Comparison of ENCODE assay signal across 17 cellular contexts in the genomic region with DNA sequence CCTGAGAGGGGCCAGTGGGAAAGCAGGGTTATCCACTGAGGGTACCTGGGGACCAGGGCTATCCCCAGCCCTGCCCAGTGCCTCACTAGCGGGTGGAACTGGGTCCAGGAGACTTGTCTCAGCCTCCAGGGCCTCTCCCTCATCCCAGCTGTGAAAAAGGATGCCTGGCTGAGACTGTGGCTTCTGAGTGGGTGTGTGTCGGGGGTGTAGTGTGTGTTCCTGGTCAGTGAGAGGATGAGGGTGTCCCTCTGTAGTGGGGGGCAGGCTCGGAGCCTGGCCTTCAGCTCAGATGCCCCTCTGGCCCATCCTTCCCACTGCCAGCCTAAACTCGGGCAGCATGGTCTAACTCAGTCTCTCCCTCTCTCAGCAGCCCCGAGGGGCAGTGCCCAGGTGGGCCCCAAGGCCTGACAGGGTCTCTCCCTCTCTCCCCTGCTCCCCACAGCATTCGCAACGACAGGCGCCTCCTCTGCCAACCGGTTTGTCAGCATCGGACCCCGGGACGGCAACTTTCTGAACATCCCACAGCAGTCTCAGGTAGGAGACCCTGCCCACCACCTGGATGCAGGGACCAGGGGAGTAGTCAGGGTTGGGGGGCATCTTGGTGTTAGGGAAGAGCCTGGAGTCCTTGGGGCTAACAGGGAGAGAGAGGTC. TPM values are rescaled to one million over a fixed set of nuclear protein-coding genes. Genes with fewer than 3 reads are reported as not detected.
DNase-seq lines count a peak whose midpoint lies in the region; ATAC-seq, FAIRE-seq and TF ChIP-seq lines count a peak whose summit lies in the region.
"Had no signal": no experiment of that assay in that cellular context is flagged by ENCODE, and none has a peak within 500 bp of the region (broad histone marks: within the 10 kb centered on the region; RNA-seq: fewer than 3 reads in every experiment).

No MANE protein-coding gene starts in this region.

- H3K36me3 ChIP-seq in A673 (ENCODE audit: insufficient read depth, low read length, poor library complexity, severe bottlenecking) (no peaks in the 10 kb centered on the region), astrocyte (ENCODE audit: insufficient read depth, low read length) (peaks cover 2% of the 10 kb centered on the region), mesenchymal stem cell (ENCODE audit: control insufficient read depth in 1 of 2, insufficient read depth in 2 of 2, low read depth in 1 of 2, low read length in 2 of 2) (peaks cover 0 to 73% of the 10 kb centered on the region in 2 experiments)

- H4K20me1 ChIP-seq in astrocyte (ENCODE audit: insufficient read depth, low read length) = peaks cover 20% of the 10 kb centered on the region

- no peak overlapping the region for H3K27ac Mint-ChIP-seq in astrocyte (ENCODE audit: unreplicated experiment)
- H3K27ac Mint-ChIP-seq: activated CD8-positive, alpha-beta T cell treated with anti-CD3 and anti-CD28 coated beads, Interleukin-2, amount 10 ng/mL, durations not matched to agents 7 days and 5 days; activated naive CD8-positive, alpha-beta T cell treated with anti-CD3 and anti-CD28 coated beads, Interleukin-2, amount 10 ng/mL, durations not matched to agents 7 days and 5 days; activated T-cell treated with anti-CD3 and anti-CD28 coated beads, Interleukin-2, amount 50 U/mL, for 72 hours; naive thymus-derived CD8-positive, alpha-beta T cell had no signal

- CTCF ChIA-PET in A673 (lab: Charles Lee) = no interaction called here

- no peak overlapping the region for H4K8ac ChIP-seq in mesenchymal stem cell (ENCODE audit: low read length)

- H3K18ac ChIP-seq in mesenchymal stem cell (ENCODE audit: low read depth in 1 of 2, low read length in 2 of 2) = no peak overlapping the region

- no peak overlapping the region for H2AFZ ChIP-seq in astrocyte (ENCODE audit: low read depth, low read length)
- H2AFZ ChIP-seq in mesenchymal stem cell (ENCODE audit: low read depth, low read length) = no peak overlapping the region

- no peak overlapping the region for H2BK12ac ChIP-seq in mesenchymal stem cell (ENCODE audit: low read length in 2 of 2)

- H2BK5ac ChIP-seq in mesenchymal stem cell (ENCODE audit: low read depth, low read length, poor library complexity, severe bottlenecking) = no peak overlapping the region

- H2AK5ac ChIP-seq in mesenchymal stem cell (ENCODE audit: low read length, severe bottlenecking) = no peak overlapping the region

- H2BK120ac ChIP-seq in mesenchymal stem cell (ENCODE audit: low read depth, low read length) = no peak overlapping the region

- no peak overlapping the region for H2BK15ac ChIP-seq in mesenchymal stem cell (ENCODE audit: low read depth, poor library complexity, severe bottlenecking)

- H3K79me2 ChIP-seq in astrocyte (ENCODE audit: insufficient read depth, low read length) = peaks cover 14% of the 10 kb centered on the region

- no peak overlapping the region for H4K91ac ChIP-seq in mesenchymal stem cell (ENCODE audit: low read length)

- no peak for FAIRE-seq in astrocyte (lab: Jason Lieb, UNC)
- FAIRE-seq: H54 had no signal

- no peak for TF ChIP-seq CTCF in A673 (conservative IDR thresholded peaks at IDR 0.05; ENCODE audit: low read depth, low read length)
- no peak for TF ChIP-seq CTCF in astrocyte (IDR thresholded peaks at IDR 0.05; ENCODE audit: insufficient read depth, low read depth, low read length)

- intact Hi-C loops in A673 (cut with micrococcal nuclease; ENCODE audit: unreplicated experiment) = loop anchor here (5.0 kb wide), 1 partner anchor 58 kb away; no protein-coding TSS in a partner anchor

- ATAC-seq in GM21360 (IDR thresholded peaks at IDR 0.05; ENCODE audit: unreplicated experiment) (no peak), GM21737 (IDR thresholded peaks at IDR 0.05; ENCODE audit: unreplicated experiment) (no peak)

- DNase-seq in A673 (ENCODE audit: low spot score) (no peak), astrocyte (ENCODE audit: low read depth) (no peak), mesenchymal stem cell (no peak), substantia nigra (lab: John Stamatoyannopoulos, UW) (no peak), DMS 273 (lab: John Stamatoyannopoulos, UW; ENCODE audit: unreplicated experiment) (no peak), ureter (ENCODE audit: low spot score) (no peak)
- DNase-seq: activated naive CD8-positive, alpha-beta T cell treated with anti-CD3 and anti-CD28 coated beads, Interleukin-2, amount 10 ng/mL, durations not matched to agents 7 days and 5 days; activated T-cell treated with anti-CD3 and anti-CD28 coated beads, Interleukin-2, amount 50 U/mL, for 72 hours; NCI-H2171; NCI-H748 treated with DMSO at 0.1 percent for 48 hours; trophoblast cell had no signal

- POLR2A ChIA-PET in A673 (lab: Charles Lee; ENCODE audit: low non-redundant PET) = no interaction called here

- peak overlapping the region; percentile 41 for H3K27ac ChIP-seq in A673 (ENCODE audit: low read depth, low read length, poor library complexity, severe bottlenecking)
- peak overlapping the region; percentile 45 for H3K27ac ChIP-seq in astrocyte (ENCODE audit: low read depth, low read length)
- no peak overlapping the region for H3K27ac ChIP-seq in mesenchymal stem cell (ENCODE audit: low read length, poor library complexity, severe bottlenecking)
- peak overlapping the region; percentile 97 for H3K27ac ChIP-seq in substantia nigra (ENCODE audit: low read depth, low read length, poor library complexity, severe bottlenecking)

- H3K79me1 ChIP-seq in mesenchymal stem cell (replicated peaks; ENCODE audit: low read length, poor library complexity, severe bottlenecking) = no peaks in the 10 kb centered on the region

- H3K36me3 Mint-ChIP-seq in astrocyte (ENCODE audit: low read depth, unreplicated experiment) = peaks cover 10% of the 10 kb centered on the region
- H3K36me3 Mint-ChIP-seq: activated naive CD8-positive, alpha-beta T cell treated with anti-CD3 and anti-CD28 coated beads, Interleukin-2, amount 10 ng/mL, durations not matched to agents 7 days and 5 days; naive thymus-derived CD8-positive, alpha-beta T cell had no signal

- peaks cover 45% of the 10 kb centered on the region for H3K27me3 Mint-ChIP-seq in astrocyte (ENCODE audit: low read depth, unreplicated experiment)

- H3K4me2 ChIP-seq in astrocyte (ENCODE audit: low read length) (no peak overlapping the region), mesenchymal stem cell (ENCODE audit: low read length, poor library complexity, severe bottlenecking) (no peak overlapping the region)

- H3K9ac ChIP-seq in astrocyte (ENCODE audit: low read length) (peak overlapping the region; percentile 83), mesenchymal stem cell (ENCODE audit: low read length) (peak overlapping the region; percentile 57)

- H3K9me3 ChIP-seq in A673 (ENCODE audit: low read depth, low read length, poor library complexity, severe bottlenecking) = no peaks in the 10 kb centered on the region
- H3K9me3 ChIP-seq in astrocyte (ENCODE audit: insufficient read depth, low read depth, low read length) = no peaks in the 10 kb centered on the region
- no peaks in the 10 kb centered on the region for H3K9me3 ChIP-seq in mesenchymal stem cell (ENCODE audit: control insufficient read depth, low read length)

- H3K4me3 Mint-ChIP-seq in astrocyte (ENCODE audit: unreplicated experiment) = no peak overlapping the region
- H3K4me3 Mint-ChIP-seq: activated CD8-positive, alpha-beta T cell treated with anti-CD3 and anti-CD28 coated beads, Interleukin-2, amount 10 ng/mL, durations not matched to agents 7 days and 5 days; activated naive CD8-positive, alpha-beta T cell treated with anti-CD3 and anti-CD28 coated beads, Interleukin-2, amount 10 ng/mL, durations not matched to agents 7 days and 5 days; activated T-cell treated with anti-CD3 and anti-CD28 coated beads, Interleukin-2, amount 50 U/mL, for 72 hours; naive thymus-derived CD8-positive, alpha-beta T cell had no signal

- no peak overlapping the region for H3K4me3 ChIP-seq in A673 (ENCODE audit: low read depth, low read length, poor library complexity, severe bottlenecking)
- H3K4me3 ChIP-seq in astrocyte (ENCODE audit: insufficient read depth, low read depth, low read length) = no peak overlapping the region
- H3K4me3 ChIP-seq in mesenchymal stem cell (ENCODE audit: insufficient read depth in 1 of 2, low read depth in 1 of 2, low read length in 2 of 2) = no peak overlapping the region

- no TSS peak for BruUV-seq in A673 (replicated peaks; lab: Mats Ljungman, UMichigan)

- H3K4me1 Mint-ChIP-seq in astrocyte (ENCODE audit: low read depth, unreplicated experiment) = peaks cover 26% of the 10 kb centered on the region

- no peak overlapping the region for H3K14ac ChIP-seq in mesenchymal stem cell (ENCODE audit: low read length in 2 of 2)

- H3K4me1 ChIP-seq in A673 (ENCODE audit: insufficient read depth, low read length, poor library complexity, severe bottlenecking) = peaks cover 32% of the 10 kb centered on the region
- peaks cover 47% of the 10 kb centered on the region for H3K4me1 ChIP-seq in astrocyte (ENCODE audit: insufficient read depth, low read length)
- peaks cover 33% of the 10 kb centered on the region for H3K4me1 ChIP-seq in mesenchymal stem cell (ENCODE audit: control insufficient read depth, insufficient read depth, low read depth, low read length)

- WGBS in mesenchymal stem cell = 85% methylated on average over 9 of the region's 12 CpGs

- H3K23ac ChIP-seq in mesenchymal stem cell (ENCODE audit: low read length in 2 of 2) = no peak overlapping the region

- H3K9me3 Mint-ChIP-seq in astrocyte (ENCODE audit: unreplicated experiment) = no peaks in the 10 kb centered on the region
- H3K9me3 Mint-ChIP-seq: activated naive CD8-positive, alpha-beta T cell treated with anti-CD3 and anti-CD28 coated beads, Interleukin-2, amount 10 ng/mL, durations not matched to agents 7 days and 5 days; activated T-cell treated with anti-CD3 and anti-CD28 coated beads, Interleukin-2, amount 50 U/mL, for 72 hours; naive thymus-derived CD8-positive, alpha-beta T cell had no signal

- no peak overlapping the region for H3K4ac ChIP-seq in mesenchymal stem cell (ENCODE audit: low read depth in 1 of 2, low read length in 2 of 2)

- no peaks in the 10 kb centered on the region for H3K27me3 ChIP-seq in A673 (replicated peaks; ENCODE audit: insufficient read depth, low read depth, low read length, poor library complexity)
- no peaks in the 10 kb centered on the region for H3K27me3 ChIP-seq in astrocyte (ENCODE audit: insufficient read depth, low read length)
- peaks cover 0 to 38% of the 10 kb centered on the region in 2 experiments for H3K27me3 ChIP-seq in mesenchymal stem cell (ENCODE audit: control insufficient read depth in 1 of 2, insufficient read depth in 1 of 2, low read length in 2 of 2)

RNA-seq across cellular contexts. Expression of a gene that starts 12.7 kb away (rescaled TPM):
- not detected in 2 replicates for total RNA-seq in A673 (2021)
- total RNA-seq in astrocyte = 0.27 TPM in 1 of 2 replicates, not detected in the other
- 0.68 TPM for polyA plus RNA-seq in mesenchymal stem cell (2013, experiment 1 of 2)
- polyA plus RNA-seq in mesenchymal stem cell (2013, experiment 2 of 2) = 0.79 TPM
- total RNA-seq in ureter = 3.0 TPM
- total RNA-seq: G401 had no signal

RNA-seq across cellular contexts. Expression of a gene that starts 26.6 kb away (rescaled TPM):
- 85.7 and 109 TPM in 2 replicates for total RNA-seq in A673 (2021)
- 43.0 and 43.3 TPM in 2 replicates for total RNA-seq in astrocyte
- 20.0 TPM for polyA plus RNA-seq in mesenchymal stem cell (2013, experiment 1 of 2)
- 16.9 TPM for polyA plus RNA-seq in mesenchymal stem cell (2013, experiment 2 of 2)
- total RNA-seq in ureter = 54.6 TPM

RNA-seq across cellular contexts. Expression of a gene that starts 28.1 kb away (rescaled TPM):
- total RNA-seq in A673 (2021) = 119 and 126 TPM in 2 replicates
- total RNA-seq in astrocyte = 96.4 and 104 TPM in 2 replicates
- 82.1 TPM for polyA plus RNA-seq in mesenchymal stem cell (2013, experiment 1 of 2)
- polyA plus RNA-seq in mesenchymal stem cell (2013, experiment 2 of 2) = 85.0 TPM
- 57.0 TPM for total RNA-seq in ureter
